24 cellular contexts compared by ENCODE assay signal in genomic region chr2:227865281-227865680, GRCh38. TPM values are rescaled to one million over a fixed set of nuclear protein-coding genes. Genes with fewer than 3 reads are reported as not detected.
"Had no signal": no experiment of that assay in that cellular context is flagged by ENCODE, and none has a peak within 500 bp of the region (broad histone marks: within the 10 kb centered on the region; RNA-seq: fewer than 3 reads in every experiment).

No MANE protein-coding gene starts in this region.

- H3K36me3 Mint-ChIP-seq: naive thymus-derived CD8-positive, alpha-beta T cell; type B pancreatic cell had no signal

- H3K4me3 Mint-ChIP-seq: naive thymus-derived CD8-positive, alpha-beta T cell; type B pancreatic cell had no signal

- H3K9me3 ChIP-seq: neutrophil, ovary, right atrium auricular region, sigmoid colon, suprapubic skin, thyroid gland had no signal

- H3K4me1 ChIP-seq: thyroid gland had no signal

- FAIRE-seq: urothelium cell line had no signal

- DNase-seq: cortex of kidney; dorsolateral prefrontal cortex; effector CD8-positive, alpha-beta T cell; foreskin melanocyte; head of caudate nucleus; hippocampal formation; kidney glomerular epithelial cell; mammary epithelial cell; naive thymus-derived CD8-positive, alpha-beta T cell; ovary; sigmoid colon; stimulated activated CD4-positive, alpha-beta T cell treated with anti-CD3 and anti-CD28 coated beads, Interleukin-2, amount 100 ng/mL, for 48 hours; stimulated activated naive CD4-positive, alpha-beta T cell treated with Interleukin-2 at 50 U/mL for 16 hours; thyroid gland had no signal

- H3K27ac Mint-ChIP-seq: naive thymus-derived CD8-positive, alpha-beta T cell; type B pancreatic cell had no signal

- ATAC-seq: naive thymus-derived CD8-positive, alpha-beta T cell had no signal

- H3K4me3 ChIP-seq: dorsolateral prefrontal cortex, ovary, right atrium auricular region, sigmoid colon, smooth muscle cell, thyroid gland had no signal

- H3K27ac ChIP-seq: neutrophil, ovary, thyroid gland had no signal

- H3K9me3 Mint-ChIP-seq: type B pancreatic cell had no signal

- H3K27me3 ChIP-seq: dorsolateral prefrontal cortex, ovary, right atrium auricular region, sigmoid colon, suprapubic skin, thyroid gland had no signal

- H3K36me3 ChIP-seq: neutrophil, ovary, right atrium auricular region, sigmoid colon, suprapubic skin, thyroid gland had no signal

RNA-seq across cellular contexts. Expression of gene DAW1, which starts 6.2 kb away (rescaled TPM):
- total RNA-seq: mesenteric fat pad; mononuclear cell; naive thymus-derived CD8-positive, alpha-beta T cell; sigmoid colon; smooth muscle cell; thyroid gland had no signal
- polyA plus RNA-seq: naive thymus-derived CD8-positive, alpha-beta T cell; smooth muscle cell had no signal

RNA-seq across cellular contexts. Expression of gene CCL20, which starts 51.6 kb away (rescaled TPM):
- total RNA-seq: naive thymus-derived CD8-positive, alpha-beta T cell; posterior vena cava; right atrium auricular region; thyroid gland had no signal
- polyA plus RNA-seq: naive thymus-derived CD8-positive, alpha-beta T cell; neural cell had no signal
